ENCODE assay signal across 8 cellular contexts in the genomic region with DNA sequence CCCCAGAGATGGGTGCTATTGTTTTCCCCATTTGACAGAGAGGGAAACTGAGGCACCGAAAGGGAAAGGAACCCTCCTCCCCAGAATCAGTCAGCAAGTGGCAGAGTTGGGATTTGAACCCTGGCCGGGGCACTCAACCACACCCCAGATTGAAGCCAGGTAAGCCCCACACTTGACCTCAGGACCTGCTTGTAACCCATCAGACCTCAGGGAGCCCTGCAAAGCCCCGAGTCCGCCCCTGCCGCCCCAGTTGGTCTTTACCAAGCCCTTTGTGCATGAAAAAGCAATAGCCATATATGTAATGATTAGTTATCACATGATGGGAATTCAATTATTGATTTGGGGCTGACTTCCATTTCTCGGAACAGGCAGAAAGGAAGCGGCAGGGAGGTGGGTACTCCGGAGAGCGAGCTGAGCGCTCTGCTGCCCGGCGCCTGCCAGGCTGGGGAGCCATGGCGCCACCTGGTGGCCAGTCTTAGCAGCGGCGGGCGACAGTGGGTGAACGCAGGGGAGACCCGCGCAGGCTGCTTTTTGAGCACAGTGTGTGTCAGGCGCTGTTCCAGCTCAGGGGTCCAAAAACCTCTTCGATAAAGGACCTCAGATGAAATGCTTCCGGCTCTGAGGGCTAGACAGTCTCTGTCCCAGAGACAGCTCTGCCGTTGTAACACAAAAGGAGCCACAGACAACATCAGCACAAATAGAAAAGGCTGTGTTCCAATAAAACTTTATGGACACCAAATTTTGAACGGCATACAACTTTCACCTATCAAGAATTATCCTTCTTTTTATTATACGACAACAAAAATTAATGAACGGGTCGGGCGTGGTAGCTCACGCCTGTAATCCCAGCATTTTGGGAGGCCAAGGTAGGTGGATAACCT.
DNase-seq lines count a peak whose midpoint lies in the region; ATAC-seq, FAIRE-seq and TF ChIP-seq lines count a peak whose summit lies in the region.

No MANE protein-coding gene starts in this region.

- H3K27ac Mint-ChIP-seq in CD4-positive, alpha-beta T cell: no peak overlapping the region
- no peak overlapping the region for H3K27ac Mint-ChIP-seq in HFFc6

- peak overlapping the region; percentile 59 for H2AFZ ChIP-seq in neuronal stem cell (ENCODE audit: low read length)

- peak overlapping the region; percentile 28 for H3K4me2 ChIP-seq in neuronal stem cell (ENCODE audit: insufficient read depth, low read length, poor library complexity, severe bottlenecking)

- H3K9me3 Mint-ChIP-seq in CD4-positive, alpha-beta T cell: no peaks in the 10 kb centered on the region
- H3K9me3 Mint-ChIP-seq in HFFc6: no peaks in the 10 kb centered on the region

- intact Hi-C loops in CD4-positive, alpha-beta T cell (cut with DNase I, micrococcal nuclease): loop anchor here (1.0 to 2.0 kb wide), 2 partner anchors 312 to 610 kb away; no protein-coding TSS in a partner anchor

- H3K4me1 ChIP-seq in neuronal stem cell (ENCODE audit: control insufficient read depth in 2 of 2, insufficient read depth in 1 of 2, low read depth in 1 of 2, low read length in 2 of 2): no peaks in the 10 kb centered on the region

- H2BK15ac ChIP-seq in neuronal stem cell (ENCODE audit: low read length): no peak overlapping the region

- no peak overlapping the region for H3K4me3 Mint-ChIP-seq in CD4-positive, alpha-beta T cell
- H3K4me3 Mint-ChIP-seq in HFFc6: no peak overlapping the region

- H3K9me3 ChIP-seq in CD4-positive, alpha-beta T cell (ENCODE audit: control insufficient read depth, low read length): no peaks in the 10 kb centered on the region
- H3K9me3 ChIP-seq in neuronal stem cell (replicated peaks in 1 of 2; ENCODE audit: control insufficient read depth in 2 of 2, insufficient read depth in 1 of 2, low read depth in 1 of 2, low read length in 2 of 2): peaks cover 0 to 2% of the 10 kb centered on the region in 2 donors

- POLR2A ChIA-PET in CD4-positive, alpha-beta T cell (lab: Charles Lee): interaction anchor here (0.6 kb wide), 1 partner anchor 311 kb away, joined by 3 read pairs; no protein-coding TSS in a partner anchor

- H3K9ac ChIP-seq in neuronal stem cell (ENCODE audit: low read depth, low read length, poor library complexity): no peak overlapping the region

- no peak overlapping the region for H4K8ac ChIP-seq in neuronal stem cell (ENCODE audit: low read depth, low read length)

- DNase-seq in CD4-positive, alpha-beta T cell: peak; percentile 61 to 86 (median 80)
- DNase-seq in HFFc6 (peak; percentile 32), RCC 7860 (ENCODE audit: low spot score) (peak; percentile 10), activated T-helper 1 cell treated with Interleukin-2 at 50 U/mL for 16 hours (ENCODE audit: low read depth) (peak; percentile 73), fibroblast of pulmonary artery (ENCODE audit: low read depth) (peak; percentile 59), neuronal stem cell (ENCODE audit: low spot score) (peak; percentile 71), stromal cell of bone marrow (ENCODE audit: low read depth) (peak; percentile 32)

- H3K27me3 Mint-ChIP-seq in CD4-positive, alpha-beta T cell: peaks cover 20% of the 10 kb centered on the region
- peaks cover 15% of the 10 kb centered on the region for H3K27me3 Mint-ChIP-seq in HFFc6 (ENCODE audit: insufficient read depth)

- no peak overlapping the region for H2BK12ac ChIP-seq in neuronal stem cell (ENCODE audit: low read length)

- H3K79me1 ChIP-seq in neuronal stem cell (ENCODE audit: low read depth, low read length): no peaks in the 10 kb centered on the region

- no peak overlapping the region for H4K91ac ChIP-seq in neuronal stem cell (ENCODE audit: low read depth, low read length, poor library complexity)

- no peaks in the 10 kb centered on the region for H3K36me3 Mint-ChIP-seq in CD4-positive, alpha-beta T cell (ENCODE audit: low read depth)
- no peaks in the 10 kb centered on the region for H3K36me3 Mint-ChIP-seq in HFFc6 (ENCODE audit: low read depth)

- no peak overlapping the region for H3K4ac ChIP-seq in neuronal stem cell (ENCODE audit: low read length)

- H3K36me3 ChIP-seq in neuronal stem cell (replicated peaks in 1 of 2; ENCODE audit: control insufficient read depth in 2 of 2, insufficient read depth in 2 of 2, low read length in 2 of 2): no peaks in the 10 kb centered on the region

- peaks cover 12% of the 10 kb centered on the region for H3K27me3 ChIP-seq in CD4-positive, alpha-beta T cell (ENCODE audit: control insufficient read depth, insufficient read depth, low read length)
- no peaks in the 10 kb centered on the region for H3K27me3 ChIP-seq in neuronal stem cell (ENCODE audit: control insufficient read depth in 3 of 3, insufficient read depth in 3 of 3, low read depth in 1 of 3, low read length in 3 of 3)

- H3K18ac ChIP-seq in neuronal stem cell (ENCODE audit: low read length): no peak overlapping the region

- CTCF ChIA-PET in CD4-positive, alpha-beta T cell (lab: Charles Lee): interaction anchor here (0.6 to 2.2 kb wide), 10 partner anchors 9 to 1997 kb away, joined by 3 to 23 read pairs (median 5); no protein-coding TSS in a partner anchor

- no peak overlapping the region for H2AK5ac ChIP-seq in neuronal stem cell (ENCODE audit: low read depth, low read length)

- no peak overlapping the region for H2BK5ac ChIP-seq in neuronal stem cell (ENCODE audit: low read length)

- no peak overlapping the region for H3K27ac ChIP-seq in CD4-positive, alpha-beta T cell (ENCODE audit: low read depth, low read length)
- H3K27ac ChIP-seq in neuronal stem cell (replicated peaks; ENCODE audit: low read length): no peak overlapping the region

- H3K14ac ChIP-seq in neuronal stem cell (ENCODE audit: low read length): no peak overlapping the region

- peak; percentile 97 for ATAC-seq in CD4-positive, alpha-beta T cell (ENCODE audit: poor library complexity)
- ATAC-seq in HG03439 (IDR thresholded peaks at IDR 0.05; ENCODE audit: unreplicated experiment): no peak

- no peaks in the 10 kb centered on the region for H3K4me1 Mint-ChIP-seq in CD4-positive, alpha-beta T cell (ENCODE audit: low read depth)
- no peaks in the 10 kb centered on the region for H3K4me1 Mint-ChIP-seq in HFFc6 (ENCODE audit: low read depth)

- no CpG with 5 or more reads among the region's 29 CpGs for WGBS in neuronal stem cell (ENCODE audit: extremely low coverage in 2 of 2, insufficient read length in 2 of 2, insufficient replicate concordance in 1 of 2), 2 donors

- no peak overlapping the region for H3K4me3 ChIP-seq in fibroblast of pulmonary artery (replicated peaks; ENCODE audit: low read depth, low read length)
- no peak overlapping the region for H3K4me3 ChIP-seq in neuronal stem cell (ENCODE audit: low read length in 2 of 2)

- FAIRE-seq in RCC 7860 (lab: Jason Lieb, UNC): no peak

- H3K23ac ChIP-seq in neuronal stem cell (ENCODE audit: low read depth, low read length, poor library complexity): no peak overlapping the region

- peak; percentile 99 for TF ChIP-seq CTCF in CD4-positive, alpha-beta T cell (IDR thresholded peaks at IDR 0.05)
- peak; percentile 100 for TF ChIP-seq CTCF in HFFc6 (IDR thresholded peaks at IDR 0.05)
- peak; percentile 91 for TF ChIP-seq CTCF in fibroblast of pulmonary artery (IDR thresholded peaks at IDR 0.05; ENCODE audit: low read length, missing control alignments)

- H2BK120ac ChIP-seq in neuronal stem cell (ENCODE audit: low read depth, low read length): no peak overlapping the region

Comparison
In these comparisons a context has a peak if more than half of its experiments do, and no peak if none do; other contexts are left out.
1. DNase-seq: peak in every context shown above with its lines; median percentile 80 in CD4-positive, alpha-beta T cell; 73 in activated T-helper 1 cell treated with Interleukin-2 at 50 U/mL for 16 hours; 71 in neuronal stem cell; 59 in fibroblast of pulmonary artery; 32 in HFFc6; 32 in stromal cell of bone marrow; 10 in RCC 7860.